In the genomic region with DNA sequence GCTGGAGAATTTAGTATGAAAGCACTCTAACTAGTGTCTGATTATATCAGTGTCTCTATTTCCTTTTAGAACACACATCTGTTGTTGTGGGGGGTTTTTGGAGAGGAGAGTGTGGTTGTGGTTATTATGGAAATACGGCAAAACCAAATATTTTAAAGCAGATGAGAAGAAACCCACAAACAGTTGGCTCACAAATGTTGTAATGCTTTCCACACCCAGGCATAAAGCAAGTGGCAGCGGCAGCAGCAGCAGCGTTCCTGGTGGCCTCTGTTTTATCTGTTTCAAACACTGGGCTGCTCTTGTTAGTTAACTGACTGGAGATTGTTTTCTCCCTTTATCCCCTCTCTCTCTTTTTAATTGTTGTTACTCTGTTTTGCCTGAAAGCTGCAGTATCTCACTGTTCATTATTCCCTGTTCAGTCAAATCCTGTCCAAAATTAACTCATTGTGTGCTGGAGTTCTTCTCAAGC, we compare ENCODE assay signal across 8 cellular contexts.
A peak's percentile ranks its signal among the peaks of the same experiment; 100 is the strongest.
DNase-seq lines count a peak whose midpoint lies in the region; ATAC-seq and TF ChIP-seq lines count a peak whose summit lies in the region.

No MANE protein-coding gene starts in this region.

- H3K36me3 ChIP-seq in Panc1 (ENCODE audit: control insufficient read depth, insufficient read depth, low read length) (no peaks in the 10 kb centered on the region), esophagus squamous epithelium (no peaks in the 10 kb centered on the region), prostate gland (no peaks in the 10 kb centered on the region)

- BruUV-seq in Panc1 (replicated peaks; lab: Mats Ljungman, UMichigan), result no TSS peak

- H3K4me3 Mint-ChIP-seq in activated CD4-positive, alpha-beta T cell treated with anti-CD3 and anti-CD28 coated beads, Interleukin-2, amount 10 ng/mL, durations not matched to agents 24 days and 14 days, result peak overlapping the region; percentile 50

- H3K27me3 ChIP-seq in Panc1 (ENCODE audit: control insufficient read depth, insufficient read depth, low read length), result no peaks in the 10 kb centered on the region
- peaks cover 0 to 4% (median 0%) of the 10 kb centered on the region in 4 donors for H3K27me3 ChIP-seq in esophagus squamous epithelium
- no peaks in the 10 kb centered on the region for H3K27me3 ChIP-seq in prostate gland (replicated peaks; ENCODE audit: insufficient read depth)

- H3K4me1 Mint-ChIP-seq in activated CD4-positive, alpha-beta T cell treated with anti-CD3 and anti-CD28 coated beads, Interleukin-2, amount 10 ng/mL, durations not matched to agents 24 days and 14 days, result peaks cover 51% of the 10 kb centered on the region

- in situ Hi-C loops in Panc1 (cut with HindIII; ENCODE audit: low pct_unique_long_range_greater_than_20kb, low sequenced_read_pairs), result no loop called here

- no peaks in the 10 kb centered on the region for H3K36me3 Mint-ChIP-seq in activated CD4-positive, alpha-beta T cell treated with anti-CD3 and anti-CD28 coated beads, Interleukin-2, amount 10 ng/mL, durations not matched to agents 24 days and 14 days (ENCODE audit: low read depth)

- H3K27me3 Mint-ChIP-seq in activated CD4-positive, alpha-beta T cell treated with anti-CD3 and anti-CD28 coated beads, Interleukin-2, amount 10 ng/mL, durations not matched to agents 24 days and 14 days, result peaks cover 35% of the 10 kb centered on the region

- TF ChIP-seq CTCF in Panc1 (IDR thresholded peaks at IDR 0.05) (0 out of 2 replicates have a peak, but pooled peaks have one; percentile 10), esophagus squamous epithelium (IDR thresholded peaks at IDR 0.05) (no peak), prostate gland (IDR thresholded peaks at IDR 0.05) (no peak)

- ATAC-seq in Panc1 (no peak), GM21390 (IDR thresholded peaks at IDR 0.05; ENCODE audit: unreplicated experiment) (no peak)
- ATAC-seq in stimulated activated naive CD8-positive, alpha-beta T cell treated with anti-CD3 and anti-CD28 coated beads, Interleukin-15, Interleukin-2, amounts not matched to agents 100 U/mL and 50 U/mL, for 24 hours, result peak; percentile 46

- TF ChIP-seq POLR2A in esophagus squamous epithelium (IDR thresholded peaks at IDR 0.05) (no peak), prostate gland (IDR thresholded peaks at IDR 0.05) (no peak)

- peak overlapping the region; percentile 73 for H3K27ac Mint-ChIP-seq in activated CD4-positive, alpha-beta T cell treated with anti-CD3 and anti-CD28 coated beads, Interleukin-2, amount 10 ng/mL, durations not matched to agents 24 days and 14 days

- intact Hi-C loops in activated CD4-positive, alpha-beta T cell treated with anti-CD3 and anti-CD28 coated beads, Interleukin-2, amount 10 ng/mL, durations not matched to agents 24 days and 14 days (cut with micrococcal nuclease), result loop anchor here (1.0 to 10.0 kb wide), 6 partner anchors 162 to 710 kb away; no protein-coding TSS in a partner anchor
- intact Hi-C loops in Panc1 (cut with micrococcal nuclease; ENCODE audit: unreplicated experiment), result no loop called here
- intact Hi-C loops in esophagus squamous epithelium (cut with DNase I), result no loop called here
- intact Hi-C loops in prostate gland (cut with DNase I), result no loop called here

- no peaks in the 10 kb centered on the region; the same call in 1 of the 2 replicates for H3K4me1 ChIP-seq in Panc1 (ENCODE audit: control insufficient read depth, insufficient read depth, low read length)
- peaks cover 0 to 17% (median 8%) of the 10 kb centered on the region in 3 donors for H3K4me1 ChIP-seq in esophagus squamous epithelium
- H3K4me1 ChIP-seq in prostate gland (replicated peaks), result no peaks in the 10 kb centered on the region

- peak; percentile 86 for DNase-seq in activated CD4-positive, alpha-beta T cell treated with anti-CD3 and anti-CD28 coated beads, Interleukin-2, amount 10 ng/mL, durations not matched to agents 24 days and 14 days
- DNase-seq in activated CD4-positive, alpha-beta T cell treated with anti-CD3 and anti-CD28 coated beads, Interleukin-2, amount 50 U/mL, for 1 hour, result no peak
- DNase-seq in Panc1 (ENCODE audit: low read depth, low spot score) (no peak), esophagus squamous epithelium (lab: John Stamatoyannopoulos, UW) (no peak), prostate gland (ENCODE audit: low spot score) (no peak), D341Med (ENCODE audit: low spot score) (no peak)
- DNase-seq in stimulated activated naive CD8-positive, alpha-beta T cell treated with anti-CD3 and anti-CD28 coated beads, Interleukin-15, Interleukin-2, amounts not matched to agents 100 U/mL and 50 U/mL, for 24 hours, result peak; percentile 10

- H3K27ac ChIP-seq in Panc1 (ENCODE audit: low read length) (no peak overlapping the region), esophagus squamous epithelium (peak overlapping the region in 3 of 4 donors; percentile 44 to 77 (median 49)), prostate gland (no peak overlapping the region)

- 19 to 48% methylated on average over 3 of the region's 3 CpGs for WGBS in esophagus squamous epithelium, 2 donors
- 44% methylated on average over 3 of the region's 3 CpGs for WGBS in prostate gland

- H3K9me3 ChIP-seq in Panc1 (ENCODE audit: control insufficient read depth, insufficient read depth, low read depth, low read length) (no peaks in the 10 kb centered on the region), esophagus squamous epithelium (no peaks in the 10 kb centered on the region), prostate gland (no peaks in the 10 kb centered on the region)

- H3K4me3 ChIP-seq in Panc1 (ENCODE audit: low read depth in 2 of 2, low read length in 2 of 2) (no peak overlapping the region), esophagus squamous epithelium (no peak overlapping the region), prostate gland (no peak overlapping the region)

- POLR2A ChIA-PET in Panc1 (lab: Charles Lee), result no interaction called here

- H3K9me3 Mint-ChIP-seq in activated CD4-positive, alpha-beta T cell treated with anti-CD3 and anti-CD28 coated beads, Interleukin-2, amount 10 ng/mL, durations not matched to agents 24 days and 14 days, result peaks cover 4% of the 10 kb centered on the region

- CTCF ChIA-PET in Panc1 (lab: Charles Lee), result no interaction called here

Comparison
In these comparisons a context has a peak if more than half of its experiments do, and no peak if none do; other contexts are left out.
1. DNase-seq: peak in activated CD4-positive, alpha-beta T cell treated with anti-CD3 and anti-CD28 coated beads, Interleukin-2, amount 10 ng/mL, durations not matched to agents 24 days and 14 days (single experiment) and stimulated activated naive CD8-positive, alpha-beta T cell treated with anti-CD3 and anti-CD28 coated beads, Interleukin-15, Interleukin-2, amounts not matched to agents 100 U/mL and 50 U/mL, for 24 hours (single experiment); none in activated CD4-positive, alpha-beta T cell treated with anti-CD3 and anti-CD28 coated beads, Interleukin-2, amount 50 U/mL, for 1 hour (single experiment), Panc1 (single experiment), esophagus squamous epithelium (single experiment), prostate gland (single experiment) and D341Med (single experiment).
2. H3K27ac ChIP-seq: peak in esophagus squamous epithelium (3 of 4); none in Panc1 (single experiment) and prostate gland (0 of 2).